In genomic region chr10:133572055-133572454, GRCh38 we compare ENCODE assay signal across 9 cellular contexts. TPM values are rescaled to one million over a fixed set of nuclear protein-coding genes. Genes with fewer than 3 reads are reported as not detected.
"Had no signal": no experiment of that assay in that cellular context is flagged by ENCODE, and none has a peak within 500 bp of the region (broad histone marks: within the 10 kb centered on the region; RNA-seq: fewer than 3 reads in every experiment).

No MANE protein-coding gene starts in this region.

RNA-seq across cellular contexts. Expression of gene SYCE1, which starts 6.7 kb away (rescaled TPM):
- total RNA-seq: OCI-LY7, PC-3, PC-9, RPMI7951, SJSA1, SK-MEL-5 had no signal

RNA-seq across cellular contexts. Expression of gene CYP2E1, which starts 44.9 kb away (rescaled TPM):
- total RNA-seq: RPMI7951, SK-MEL-5 had no signal

RNA-seq across cellular contexts. Expression of gene FRG2B, which starts 54.5 kb away (rescaled TPM):
- total RNA-seq: OCI-LY7, PC-3, PC-9, Peyer's patch, Right ventricle myocardium inferior, Right ventricle myocardium superior, SJSA1 had no signal
